ENCODE assay signal across 2 cellular contexts in the genomic region with DNA sequence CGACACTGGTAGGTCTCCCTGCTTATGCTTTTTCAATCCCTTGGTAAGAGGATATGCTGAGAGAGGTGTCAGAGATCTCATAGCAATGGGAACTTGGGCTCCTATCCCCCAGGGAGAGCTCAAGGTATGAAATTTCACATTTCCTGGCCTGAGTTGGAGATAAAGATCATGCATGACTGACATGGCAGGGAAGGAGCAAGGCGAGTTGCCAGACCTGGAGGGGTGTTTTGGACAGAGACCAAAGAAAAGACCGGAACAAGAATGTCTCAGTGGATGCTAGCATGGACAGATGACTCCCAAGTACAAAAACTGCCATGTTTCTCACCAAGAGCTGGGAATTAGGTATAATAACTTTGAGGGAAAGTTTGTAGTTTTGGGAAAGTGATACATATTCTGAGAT.
TF ChIP-seq lines count a peak whose summit lies in the region.

No MANE protein-coding gene starts in this region.

TF ChIP-seq in SK-N-SH, 30 proteins besides CTCF, POLR2A, EP300 and RAD21 (continued from another document):
- TF ChIP-seq SIN3A (IDR thresholded peaks at IDR 0.05; ENCODE audit: borderline replicate concordance, low read depth, low read length), result no peak
- no peak for TF ChIP-seq EZH2phosphoT487 (IDR thresholded peaks at IDR 0.05; ENCODE audit: borderline replicate concordance, low read depth)

TF ChIP-seq in SK-N-SH treated with all-trans-retinoic acid at 6 μM for 48 hours, 23 proteins besides CTCF, POLR2A, EP300 and RAD21 (continued from another document):
- no peak for TF ChIP-seq POU6F1 (CRISPR knock-in tag; IDR thresholded peaks at IDR 0.05; ENCODE audit: borderline replicate concordance, low read depth)
- no peak for TF ChIP-seq SNAI2 (CRISPR knock-in tag; IDR thresholded peaks at IDR 0.05)
- TF ChIP-seq ZC3H10 (CRISPR knock-in tag; IDR thresholded peaks at IDR 0.05), result no peak
- TF ChIP-seq TOX (CRISPR knock-in tag; IDR thresholded peaks at IDR 0.05; ENCODE audit: borderline replicate concordance), result no peak
- no peak for TF ChIP-seq RARB (CRISPR knock-in tag; IDR thresholded peaks at IDR 0.05)
- no peak for TF ChIP-seq TCF4 (CRISPR knock-in tag; IDR thresholded peaks at IDR 0.05; ENCODE audit: borderline replicate concordance)
- no peak for TF ChIP-seq GLIS3 (CRISPR knock-in tag; IDR thresholded peaks at IDR 0.05)
- no peak for TF ChIP-seq ZNF8 (CRISPR knock-in tag; IDR thresholded peaks at IDR 0.05)
- no peak for TF ChIP-seq ESRRG (CRISPR knock-in tag; IDR thresholded peaks at IDR 0.05)
- TF ChIP-seq ZNF70 (CRISPR knock-in tag; IDR thresholded peaks at IDR 0.05), result no peak
- TF ChIP-seq ZNF565 (CRISPR knock-in tag; conservative IDR thresholded peaks at IDR 0.05; ENCODE audit: low read depth), result no peak
- TF ChIP-seq OSR1 (CRISPR knock-in tag; IDR thresholded peaks at IDR 0.05), result no peak
- TF ChIP-seq ZFP3 (CRISPR knock-in tag; IDR thresholded peaks at IDR 0.05), result no peak
TF ChIP-seq in SK-N-SH treated with all-trans-retinoic acid at 6 μM for 48 hours: peak in this region for 0.
